ENCODE assay signal across 9 cellular contexts in genomic region chr10:102511562-102512274, GRCh38. TPM values are rescaled to one million over a fixed set of nuclear protein-coding genes. Genes with fewer than 3 reads are reported as not detected.
DNase-seq lines count a peak whose midpoint lies in the region; ATAC-seq and TF ChIP-seq lines count a peak whose summit lies in the region.
"Had no signal": no experiment of that assay in that cellular context is flagged by ENCODE, and none has a peak within 500 bp of the region (broad histone marks: within the 10 kb centered on the region; RNA-seq: fewer than 3 reads in every experiment).

No MANE protein-coding gene starts in this region.

- peaks cover 23% of the 10 kb centered on the region for H3K36me3 Mint-ChIP-seq in activated CD8-positive, alpha-beta T cell treated with anti-CD3 and anti-CD28 coated beads, Interleukin-2, amount 10 ng/mL, durations not matched to agents 7 days and 5 days (ENCODE audit: low read depth)
- peaks cover 4% of the 10 kb centered on the region for H3K36me3 Mint-ChIP-seq in activated CD8-positive, alpha-beta T cell treated with anti-CD3 and anti-CD28 coated beads for 36 hours (ENCODE audit: low read depth)

- peak overlapping the region; percentile 79 for H3K27ac Mint-ChIP-seq in activated CD8-positive, alpha-beta T cell treated with anti-CD3 and anti-CD28 coated beads, Interleukin-2, amount 10 ng/mL, durations not matched to agents 7 days and 5 days
- H3K27ac Mint-ChIP-seq in activated CD8-positive, alpha-beta T cell treated with anti-CD3 and anti-CD28 coated beads for 36 hours = no peak overlapping the region

- H3K9me3 ChIP-seq in OCI-LY3 (ENCODE audit: insufficient read depth, low read length) = no peaks in the 10 kb centered on the region

- peak overlapping the region; percentile 70 for H3K27ac ChIP-seq in OCI-LY3 (ENCODE audit: low read length)

- no peaks in the 10 kb centered on the region for H3K79me2 ChIP-seq in OCI-LY3 (ENCODE audit: low read length)

- no peaks in the 10 kb centered on the region for H4K20me1 ChIP-seq in OCI-LY3 (ENCODE audit: insufficient read depth, low read length)

- H3K27me3 ChIP-seq in OCI-LY3 (ENCODE audit: low read depth, low read length) = no peaks in the 10 kb centered on the region

- peak overlapping the region; percentile 55 for H3K4me2 ChIP-seq in OCI-LY3 (ENCODE audit: low read length)

- intact Hi-C loops in activated CD8-positive, alpha-beta T cell treated with anti-CD3 and anti-CD28 coated beads for 36 hours (cut with micrococcal nuclease) = no loop called here
- intact Hi-C loops in sciatic nerve (cut with DNase I) = no loop called here

- POLR2A ChIA-PET in activated CD8-positive, alpha-beta T cell treated with anti-CD3 and anti-CD28 coated beads, Interleukin-2, amount 10 ng/mL, durations not matched to agents 7 days and 5 days (lab: Charles Lee) = no interaction called here
- POLR2A ChIA-PET in activated CD8-positive, alpha-beta T cell treated with anti-CD3 and anti-CD28 coated beads for 36 hours (lab: Charles Lee) = interaction anchor here (0.6 to 1.1 kb wide), 2 partner anchors 355 to 599 kb away, joined by 3 read pairs; no protein-coding TSS in a partner anchor

- H3K36me3 ChIP-seq in OCI-LY3 (replicated peaks; ENCODE audit: low read depth, low read length) = no peaks in the 10 kb centered on the region

- ATAC-seq in activated CD8-positive, alpha-beta T cell treated with anti-CD3 and anti-CD28 coated beads, Interleukin-2, amount 10 ng/mL, durations not matched to agents 7 days and 5 days = peak; percentile 71
- no peak for ATAC-seq in activated CD8-positive, alpha-beta T cell treated with anti-CD3 and anti-CD28 coated beads for 36 hours
- peak; percentile 83 for ATAC-seq in HG02759 (IDR thresholded peaks at IDR 0.05; ENCODE audit: unreplicated experiment)
- ATAC-seq in sciatic nerve = no peak
- ATAC-seq in HG03457 (IDR thresholded peaks at IDR 0.05; ENCODE audit: unreplicated experiment) = no peak
- ATAC-seq: HCT116 had no signal

- H2AFZ ChIP-seq in OCI-LY3 (ENCODE audit: low read depth, low read length) = no peak overlapping the region

- CTCF ChIA-PET in activated CD8-positive, alpha-beta T cell treated with anti-CD3 and anti-CD28 coated beads, Interleukin-2, amount 10 ng/mL, durations not matched to agents 7 days and 5 days (lab: Charles Lee) = interaction anchor here (0.9 to 2.0 kb wide), 5 partner anchors 9 to 160 kb away, joined by 3 to 15 read pairs (median 3); partner anchors contain the start of genes ACTR1A and SUFU
- CTCF ChIA-PET in activated CD8-positive, alpha-beta T cell treated with anti-CD3 and anti-CD28 coated beads for 36 hours (lab: Charles Lee) = interaction anchor here (1.0 to 1.1 kb wide), 3 partner anchors 71 to 280 kb away, joined by 3 to 9 read pairs (median 4); no protein-coding TSS in a partner anchor

- H3K4me3 ChIP-seq in OCI-LY3 (ENCODE audit: low read length) = no peak overlapping the region

- no peak for TF ChIP-seq CTCF in activated CD8-positive, alpha-beta T cell treated with anti-CD3 and anti-CD28 coated beads for 36 hours (IDR thresholded peaks at IDR 0.05)
- no peak for TF ChIP-seq CTCF in OCI-LY3 (IDR thresholded peaks at IDR 0.05; ENCODE audit: low read depth, low read length)

- H3K4me1 Mint-ChIP-seq in activated CD8-positive, alpha-beta T cell treated with anti-CD3 and anti-CD28 coated beads, Interleukin-2, amount 10 ng/mL, durations not matched to agents 7 days and 5 days (ENCODE audit: low read depth) = peaks cover 29% of the 10 kb centered on the region
- H3K4me1 Mint-ChIP-seq in activated CD8-positive, alpha-beta T cell treated with anti-CD3 and anti-CD28 coated beads for 36 hours (ENCODE audit: low read depth) = peaks cover 17% of the 10 kb centered on the region

- H3K9ac ChIP-seq in OCI-LY3 (ENCODE audit: low read length) = peak overlapping the region; percentile 23

- no peak overlapping the region for H3K4me3 Mint-ChIP-seq in activated CD8-positive, alpha-beta T cell treated with anti-CD3 and anti-CD28 coated beads, Interleukin-2, amount 10 ng/mL, durations not matched to agents 7 days and 5 days
- no peak overlapping the region for H3K4me3 Mint-ChIP-seq in activated CD8-positive, alpha-beta T cell treated with anti-CD3 and anti-CD28 coated beads for 36 hours

- no peaks in the 10 kb centered on the region for H3K27me3 Mint-ChIP-seq in activated CD8-positive, alpha-beta T cell treated with anti-CD3 and anti-CD28 coated beads, Interleukin-2, amount 10 ng/mL, durations not matched to agents 7 days and 5 days (ENCODE audit: low read depth)
- H3K27me3 Mint-ChIP-seq in activated CD8-positive, alpha-beta T cell treated with anti-CD3 and anti-CD28 coated beads for 36 hours = no peaks in the 10 kb centered on the region

- H3K9me3 Mint-ChIP-seq in activated CD8-positive, alpha-beta T cell treated with anti-CD3 and anti-CD28 coated beads, Interleukin-2, amount 10 ng/mL, durations not matched to agents 7 days and 5 days (ENCODE audit: insufficient read depth) = no peaks in the 10 kb centered on the region
- no peaks in the 10 kb centered on the region for H3K9me3 Mint-ChIP-seq in activated CD8-positive, alpha-beta T cell treated with anti-CD3 and anti-CD28 coated beads for 36 hours

- peaks cover 14% of the 10 kb centered on the region for H3K4me1 ChIP-seq in OCI-LY3 (ENCODE audit: low read length)

- DNase-seq in activated CD8-positive, alpha-beta T cell treated with anti-CD3 and anti-CD28 coated beads, Interleukin-2, amount 10 ng/mL, durations not matched to agents 7 days and 5 days = peak; percentile 25
- no peak for DNase-seq in activated CD8-positive, alpha-beta T cell treated with anti-CD3 and anti-CD28 coated beads for 36 hours
- DNase-seq in sciatic nerve (ENCODE audit: low spot score) (peak; percentile 26), COLO829 (ENCODE audit: low spot score) (no peak), NCI-H1105 (lab: John Stamatoyannopoulos, UW) (no peak)

RNA-seq across cellular contexts. Expression of gene SUFU, which starts 7.9 kb away (rescaled TPM):
- total RNA-seq in activated CD8-positive, alpha-beta T cell treated with anti-CD3 and anti-CD28 coated beads, Interleukin-2, amount 10 ng/mL, durations not matched to agents 7 days and 5 days = 10 to 100 TPM; 10.6 to 12.0 TPM
- total RNA-seq in activated CD8-positive, alpha-beta T cell treated with anti-CD3 and anti-CD28 coated beads for 36 hours = 1 to 10 TPM; 8.5 to 8.8 TPM
- total RNA-seq in sciatic nerve = 19.7 TPM

RNA-seq across cellular contexts. Expression of gene ACTR1A, which starts 9.2 kb away (rescaled TPM):
- 10 to 100 TPM; 72.7 to 75.8 TPM for total RNA-seq in activated CD8-positive, alpha-beta T cell treated with anti-CD3 and anti-CD28 coated beads, Interleukin-2, amount 10 ng/mL, durations not matched to agents 7 days and 5 days
- 10 to 100 TPM; 47.1 to 51.3 TPM for total RNA-seq in activated CD8-positive, alpha-beta T cell treated with anti-CD3 and anti-CD28 coated beads for 36 hours
- 84.3 TPM for total RNA-seq in sciatic nerve

Comparison
In these comparisons a context has a peak if more than half of its experiments do, and no peak if none do; other contexts are left out.
1. ATAC-seq: peak in activated CD8-positive, alpha-beta T cell treated with anti-CD3 and anti-CD28 coated beads, Interleukin-2, amount 10 ng/mL, durations not matched to agents 7 days and 5 days (single experiment) and HG02759 (single experiment); none in activated CD8-positive, alpha-beta T cell treated with anti-CD3 and anti-CD28 coated beads for 36 hours (single experiment), sciatic nerve (single experiment) and HG03457 (single experiment).
2. DNase-seq: peak in activated CD8-positive, alpha-beta T cell treated with anti-CD3 and anti-CD28 coated beads, Interleukin-2, amount 10 ng/mL, durations not matched to agents 7 days and 5 days (single experiment) and sciatic nerve (single experiment); none in activated CD8-positive, alpha-beta T cell treated with anti-CD3 and anti-CD28 coated beads for 36 hours (single experiment), COLO829 (single experiment) and NCI-H1105 (single experiment).